ENCODE assay signal across 13 cellular contexts in genomic region chr5:167827766-167828165, GRCh38.
"Had no signal": no experiment of that assay in that cellular context is flagged by ENCODE, and none has a peak within 500 bp of the region (broad histone marks: within the 10 kb centered on the region; RNA-seq: fewer than 3 reads in every experiment).

No MANE protein-coding gene starts in this region.

- DNase-seq: effector memory CD4-positive, alpha-beta T cell; left colon; naive thymus-derived CD8-positive, alpha-beta T cell; posterior cingulate gyrus; stimulated activated CD4-positive, alpha-beta T cell treated with anti-CD3 and anti-CD28 coated beads, Interleukin-4, amount 100 ng/mL, for 1 hour; stimulated activated CD8-positive, alpha-beta memory T cell treated with anti-CD3 and anti-CD28 coated beads, Interleukin-4, amount 100 ng/mL, for 48 hours; stimulated activated naive CD8-positive, alpha-beta T cell treated with anti-CD3 and anti-CD28 coated beads, Interleukin-15, Interleukin-2, amounts not matched to agents 100 U/mL and 50 U/mL, for 24 hours; thyroid gland had no signal

- FAIRE-seq: urothelium cell line had no signal

- H3K27me3 ChIP-seq: foreskin keratinocyte, right atrium auricular region, suprapubic skin, thyroid gland had no signal

- H3K36me3 ChIP-seq: right atrium auricular region, suprapubic skin, thyroid gland had no signal

- H3K4me1 ChIP-seq: right atrium auricular region, thyroid gland had no signal

- H3K9me3 ChIP-seq: right atrium auricular region, suprapubic skin, thyroid gland had no signal

- H3K27ac ChIP-seq: foreskin keratinocyte, right atrium auricular region, suprapubic skin, thyroid gland had no signal

- ATAC-seq: foreskin keratinocyte; left colon; naive thymus-derived CD8-positive, alpha-beta T cell; stimulated activated effector memory CD8-positive, alpha-beta T cell treated with anti-CD3 and anti-CD28 coated beads, Interleukin-12 subunit alpha, Interleukin-12 subunit beta, amount 100 ng/mL, for 72 hours; stimulated activated naive CD8-positive, alpha-beta T cell treated with anti-CD3 and anti-CD28 coated beads, Interleukin-15, Interleukin-2, amounts not matched to agents 100 U/mL and 50 U/mL, for 24 hours had no signal

- H3K4me3 ChIP-seq: right atrium auricular region, suprapubic skin, thyroid gland had no signal
